In the genomic region with DNA sequence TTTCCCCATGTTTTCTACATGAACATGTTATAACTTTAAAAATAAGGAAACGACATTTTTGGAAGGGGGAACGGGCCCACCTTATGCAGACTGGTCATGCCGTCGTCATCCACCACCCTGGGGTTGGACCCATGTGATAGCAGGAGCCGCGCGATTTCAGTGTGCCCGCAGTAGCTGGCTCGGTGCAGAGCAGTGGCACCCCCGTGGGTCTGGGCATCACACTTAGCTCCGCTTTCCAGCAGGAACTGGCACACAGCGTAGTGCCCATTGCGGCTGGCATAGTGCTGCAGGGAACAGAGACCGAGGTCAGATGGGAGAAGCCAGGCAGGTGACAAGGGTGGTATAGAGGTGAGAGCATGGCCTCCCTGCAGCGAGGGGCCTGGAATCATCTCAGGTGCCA, we compare ENCODE assay signal across 26 cellular contexts. TPM values are rescaled to one million over a fixed set of nuclear protein-coding genes. Genes with fewer than 3 reads are reported as not detected.
DNase-seq lines count a peak whose midpoint lies in the region; ATAC-seq, FAIRE-seq and TF ChIP-seq lines count a peak whose summit lies in the region.
"Had no signal": no experiment of that assay in that cellular context is flagged by ENCODE, and none has a peak within 500 bp of the region (broad histone marks: within the 10 kb centered on the region; RNA-seq: fewer than 3 reads in every experiment).

No MANE protein-coding gene starts in this region.

- H2BK12ac ChIP-seq in mesenchymal stem cell (ENCODE audit: low read length in 2 of 2) = no peak overlapping the region

- TF ChIP-seq RAD21 in HepG2 (CRISPR knock-in tag; IDR thresholded peaks at IDR 0.05) = no peak

- H3K4me1 ChIP-seq in HepG2 (ENCODE audit: insufficient read depth, low read length) (peaks cover 38% of the 10 kb centered on the region), right lobe of liver (peaks cover 0 to 32% (median 11%) of the 10 kb centered on the region in 4 donors), mesenchymal stem cell (ENCODE audit: control insufficient read depth, insufficient read depth, low read depth, low read length) (peaks cover 6% of the 10 kb centered on the region), lower lobe of right lung (peaks cover 13% of the 10 kb centered on the region)
- H3K4me1 ChIP-seq: BE2C had no signal

- no peak overlapping the region for H2AFZ ChIP-seq in HepG2 (ENCODE audit: low read length)
- no peak overlapping the region for H2AFZ ChIP-seq in mesenchymal stem cell (ENCODE audit: low read depth, low read length)

- H3K14ac ChIP-seq in mesenchymal stem cell (ENCODE audit: low read length in 2 of 2) = no peak overlapping the region

- no peak overlapping the region for H3K27ac ChIP-seq in HepG2 (ENCODE audit: extremely low read length, insufficient read depth, low read length)
- no peak overlapping the region for H3K27ac ChIP-seq in right lobe of liver
- H3K27ac ChIP-seq in mesenchymal stem cell (ENCODE audit: low read length, poor library complexity, severe bottlenecking) = no peak overlapping the region
- H3K27ac ChIP-seq in lower lobe of right lung = no peak overlapping the region
- H3K27ac ChIP-seq: A549; BLaER1 treated with 17β-estradiol and CSF1 and Interleukin-3, amounts not matched to agents 10 nM and 100 nM had no signal

- POLR2A ChIA-PET in HepG2 (lab: Yijun Ruan, JAX) = no interaction called here

- peaks cover 10 to 40% of the 10 kb centered on the region in 2 experiments for H3K36me3 ChIP-seq in HepG2 (replicated peaks in 1 of 2; ENCODE audit: control insufficient read depth in 1 of 2, insufficient read depth in 2 of 2, low read length in 2 of 2)
- H3K36me3 ChIP-seq in right lobe of liver = peaks cover 0 to 44% (median 9%) of the 10 kb centered on the region in 4 donors
- H3K36me3 ChIP-seq in mesenchymal stem cell (ENCODE audit: control insufficient read depth in 1 of 2, insufficient read depth in 2 of 2, low read depth in 1 of 2, low read length in 2 of 2) = peaks cover 23 to 42% of the 10 kb centered on the region in 2 experiments
- H3K36me3 ChIP-seq in lower lobe of right lung = peaks cover 58% of the 10 kb centered on the region
- H3K36me3 ChIP-seq: BE2C had no signal

- no peak for ATAC-seq in HepG2
- ATAC-seq in right lobe of liver = no peak
- no peak for ATAC-seq in lower lobe of right lung
- ATAC-seq in HG02973 (IDR thresholded peaks at IDR 0.05; ENCODE audit: unreplicated experiment) = no peak
- ATAC-seq: A549 had no signal

- WGBS in HepG2 (ENCODE audit: low lambda C conversion rate) = 98% methylated on average over 15 of the region's 15 CpGs
- 97% methylated on average over 8 of the region's 15 CpGs for WGBS in right lobe of liver (ENCODE audit: insufficient coverage, low coverage, low lambda C conversion rate, missing lambda C conversion rate)
- 98% methylated on average over 15 of the region's 15 CpGs for whole genome bisulfite sequencing in mesenchymal stem cell

- no peak overlapping the region for H3K4ac ChIP-seq in mesenchymal stem cell (ENCODE audit: low read depth in 1 of 2, low read length in 2 of 2)

- no peaks in the 10 kb centered on the region for H4K20me1 ChIP-seq in HepG2 (ENCODE audit: insufficient read depth, low read length)

- H2BK5ac ChIP-seq in mesenchymal stem cell (ENCODE audit: low read depth, low read length, poor library complexity, severe bottlenecking) = no peak overlapping the region

- in situ Hi-C loops in HepG2 (cut with HindIII; ENCODE audit: extremely low pct_ligation_motif_present, low pct_unique_long_range_greater_than_20kb) = no loop called here

- H3K4me3 ChIP-seq in HepG2 (replicated peaks in 1 of 3; ENCODE audit: insufficient read depth in 1 of 3, low read depth in 2 of 3, low read length in 3 of 3) (no peak overlapping the region), right lobe of liver (no peak overlapping the region), mesenchymal stem cell (ENCODE audit: insufficient read depth in 1 of 2, low read depth in 1 of 2, low read length in 2 of 2) (no peak overlapping the region), lower lobe of right lung (no peak overlapping the region)
- H3K4me3 ChIP-seq: A549; BLaER1 treated with 17β-estradiol and CSF1 and Interleukin-3, amounts not matched to agents 10 nM and 100 nM; HAP-1 had no signal

- H3K9ac ChIP-seq in HepG2 (ENCODE audit: insufficient read depth, low read depth, low read length) = no peak overlapping the region
- H3K9ac ChIP-seq in mesenchymal stem cell (ENCODE audit: low read length) = no peak overlapping the region

- no peak overlapping the region for H4K91ac ChIP-seq in mesenchymal stem cell (ENCODE audit: low read length)

- no peak for FAIRE-seq in HepG2 (lab: Jason Lieb, UNC)
- peak; percentile 61 for FAIRE-seq in urothelium cell line (lab: Jason Lieb, UNC)
- FAIRE-seq: A549, D721Med, G401.6, GM12892, H54 had no signal

- H3K27me3 ChIP-seq in HepG2 (ENCODE audit: control insufficient read depth in 1 of 2, insufficient read depth in 2 of 2, low read length in 2 of 2) (no peaks in the 10 kb centered on the region; a peak in 1 of 5 replicates), right lobe of liver (no peaks in the 10 kb centered on the region), mesenchymal stem cell (ENCODE audit: control insufficient read depth in 1 of 2, insufficient read depth in 1 of 2, low read length in 2 of 2) (no peaks in the 10 kb centered on the region), lower lobe of right lung (ENCODE audit: low read depth) (no peaks in the 10 kb centered on the region)
- H3K27me3 ChIP-seq: BE2C; BLaER1 treated with 17β-estradiol and CSF1 and Interleukin-3, amounts not matched to agents 10 nM and 100 nM had no signal

- intact Hi-C loops in HepG2 (cut with micrococcal nuclease; ENCODE audit: unreplicated experiment) (no loop called here), right lobe of liver (cut with DNase I) (no loop called here), lower lobe of right lung (cut with DNase I) (loop anchor here (10.0 kb wide), 1 partner anchor 121 kb away; no protein-coding TSS in a partner anchor)

- H3K4me2 ChIP-seq in HepG2 (ENCODE audit: low read depth, low read length) = no peak overlapping the region
- H3K4me2 ChIP-seq in mesenchymal stem cell (ENCODE audit: low read length, poor library complexity, severe bottlenecking) = no peak overlapping the region
- H3K4me2 ChIP-seq: A549; BLaER1 treated with 17β-estradiol and CSF1 and Interleukin-3, amounts not matched to agents 10 nM and 100 nM had no signal

- H2BK15ac ChIP-seq in mesenchymal stem cell (ENCODE audit: low read depth, poor library complexity, severe bottlenecking) = no peak overlapping the region

- H4K8ac ChIP-seq in mesenchymal stem cell (ENCODE audit: low read length) = peak overlapping the region; percentile 3

- H3K79me1 ChIP-seq in mesenchymal stem cell (replicated peaks; ENCODE audit: low read length, poor library complexity, severe bottlenecking) = peaks cover 30% of the 10 kb centered on the region

- no TSS peak for BruUV-seq in HepG2 (replicated peaks; lab: Mats Ljungman, UMichigan)

- no peak for TF ChIP-seq EP300 in HepG2 (IDR thresholded peaks at IDR 0.05; ENCODE audit: low read depth in 2 of 2, low read length in 2 of 2)
- no peak for TF ChIP-seq EP300 in HepG2 (CRISPR knock-in tag; IDR thresholded peaks at IDR 0.05; ENCODE audit: borderline replicate concordance)

- no peak overlapping the region for H3K18ac ChIP-seq in mesenchymal stem cell (ENCODE audit: low read depth in 1 of 2, low read length in 2 of 2)

- no peak overlapping the region for H2BK120ac ChIP-seq in mesenchymal stem cell (ENCODE audit: low read depth, low read length)

- TF ChIP-seq CTCF in HepG2 (CRISPR knock-in tag; IDR thresholded peaks at IDR 0.05) (no peak), right lobe of liver (IDR thresholded peaks at IDR 0.05) (no peak), lower lobe of right lung (IDR thresholded peaks at IDR 0.05) (no peak)

- no peak for DNase-seq in HepG2 (ENCODE audit: low spot score)
- no peak for DNase-seq in right lobe of liver
- peak; percentile 79 for DNase-seq in cerebellum (ENCODE audit: low spot score)
- no peak for DNase-seq in mesenchymal stem cell
- DNase-seq in urothelium cell line (ENCODE audit: low spot score) = no peak
- DNase-seq in lower lobe of right lung = no peak
- no peak for DNase-seq in NCI-H2196 (lab: John Stamatoyannopoulos, UW; ENCODE audit: unreplicated experiment)
- DNase-seq: 8988T; ACHN; AML-193; BE2C; CD4-positive, alpha-beta T cell; CD8-positive, alpha-beta memory T cell; DMS 273 treated with DMSO at 0.1 percent for 48 hours; DMS79 treated with DMSO at 0.1 percent for 48 hours; GOT3; HFFc6 had no signal

- peaks cover 19% of the 10 kb centered on the region for H3K79me2 ChIP-seq in HepG2 (ENCODE audit: insufficient read depth, low read length)

- TF ChIP-seq POLR2A in HepG2 (IDR thresholded peaks at IDR 0.05; ENCODE audit: insufficient read depth in 1 of 2, low read depth in 2 of 2, low read length in 2 of 2) = no peak
- TF ChIP-seq POLR2A in right lobe of liver (IDR thresholded peaks at IDR 0.05) = no peak

- H3K9me3 ChIP-seq in HepG2 (ENCODE audit: low read length) = no peaks in the 10 kb centered on the region
- H3K9me3 ChIP-seq in right lobe of liver = no peaks in the 10 kb centered on the region
- no peaks in the 10 kb centered on the region for H3K9me3 ChIP-seq in mesenchymal stem cell (ENCODE audit: control insufficient read depth, low read length)
- no peaks in the 10 kb centered on the region for H3K9me3 ChIP-seq in lower lobe of right lung
- H3K9me3 ChIP-seq: A549; BE2C; BLaER1 treated with 17β-estradiol and CSF1 and Interleukin-3, amounts not matched to agents 10 nM and 100 nM; HAP-1 had no signal

- no peak overlapping the region for H3K23ac ChIP-seq in mesenchymal stem cell (ENCODE audit: low read length in 2 of 2)

- CTCF ChIA-PET in HepG2 (lab: Yijun Ruan, JAX; ENCODE audit: low intra/inter-chr PET ratio, low total read pairs) = no interaction called here

- no peak overlapping the region for H2AK5ac ChIP-seq in mesenchymal stem cell (ENCODE audit: low read length, severe bottlenecking)

RNA-seq across cellular contexts. Expression of a gene that starts 4.5 kb away (rescaled TPM):
- total RNA-seq in HepG2 (2016; rRNA removed; fragmentation: Illumina TruSeq; extraction: Trizol) (23.2 and 26.7 TPM in 2 replicates), right lobe of liver (10 to 100 TPM in 3 of 6 experiments, 1 to 10 TPM in 3; 6.0 to 16.3 (median 9.7) TPM), cerebellum (13.2 TPM), lower lobe of right lung (9.4 TPM)
- 40.7 and 45.8 TPM in 2 replicates for total RNA-seq in HepG2 (2016; cell fraction: cytosol; rRNA removed; fragmentation: Illumina TruSeq; extraction: Trizol; ENCODE audit: low read depth)
- 26.3 and 27.1 TPM in 2 replicates for total RNA-seq in HepG2 (2016; cell fraction: insoluble cytoplasmic fraction; rRNA removed; fragmentation: Illumina TruSeq; extraction: Trizol)
- 37.4 and 41.3 TPM in 2 replicates for total RNA-seq in HepG2 (2016; cell fraction: membrane; rRNA removed; fragmentation: Illumina TruSeq; extraction: Trizol)
- total RNA-seq in HepG2 (2016; cell fraction: nucleus; rRNA removed; fragmentation: Illumina TruSeq; extraction: Trizol) = 10.3 and 11.7 TPM in 2 replicates
- polyA plus RNA-seq in HepG2 (2011; rRNA removed) = 24.8 and 27.8 TPM in 2 replicates
- polyA plus RNA-seq in HepG2 (2011; cell fraction: cytosol; rRNA removed) = 18.3 and 31.5 TPM in 2 replicates
- 24.2 and 29.2 TPM in 2 replicates for polyA plus RNA-seq in HepG2 (2011; cell fraction: nucleus; rRNA removed)
- polyA plus RNA-seq in HepG2 (2012) = 14.6 and 20.3 TPM in 2 replicates
- polyA plus RNA-seq in HepG2 (2016; cell fraction: cytosol; fragmentation: Illumina TruSeq; extraction: Trizol; ENCODE audit: low read depth) = 55.3 and 63.9 TPM in 2 replicates
- 33.9 and 35.0 TPM in 2 replicates for polyA plus RNA-seq in HepG2 (2016; cell fraction: insoluble cytoplasmic fraction; fragmentation: Illumina TruSeq; extraction: Trizol; ENCODE audit: low read depth)
- polyA plus RNA-seq in HepG2 (2016; cell fraction: membrane; fragmentation: Illumina TruSeq; extraction: Trizol; ENCODE audit: low read depth) = 40.8 and 47.0 TPM in 2 replicates
- polyA plus RNA-seq in HepG2 (2016; cell fraction: nucleus; fragmentation: Illumina TruSeq; extraction: Trizol; ENCODE audit: insufficient read depth, low read depth) = 23.0 and 24.9 TPM in 2 replicates
- 10.9 and 17.9 TPM in 2 replicates for polyA minus RNA-seq in HepG2 (2011; rRNA and poly(A)+ RNA removed; ENCODE audit: low replicate concordance)
- polyA minus RNA-seq in HepG2 (2011; cell fraction: cytosol; rRNA and poly(A)+ RNA removed) = 4.6 and 5.6 TPM in 2 replicates
- 8.2 and 14.2 TPM in 2 replicates for polyA minus RNA-seq in HepG2 (2011; cell fraction: nucleus; rRNA and poly(A)+ RNA removed)
- 11.8 TPM for polyA plus RNA-seq in mesenchymal stem cell (2013, experiment 1 of 2)
- 10.8 TPM for polyA plus RNA-seq in mesenchymal stem cell (2013, experiment 2 of 2)

RNA-seq across cellular contexts. Expression of a gene that starts 9.5 kb away (rescaled TPM):
- total RNA-seq in HepG2 (2016; rRNA removed; fragmentation: Illumina TruSeq; extraction: Trizol) (0.35 and 1.5 TPM in 2 replicates), right lobe of liver (1 to 10 TPM in 5 of 6 experiments, under 1 TPM in 1; 0.98 to 4.0 (median 2.7) TPM), cerebellum (8.0 TPM), lower lobe of right lung (3.5 TPM)
- total RNA-seq in HepG2 (2016; cell fraction: cytosol; rRNA removed; fragmentation: Illumina TruSeq; extraction: Trizol; ENCODE audit: low read depth) = 0.35 and 0.51 TPM in 2 replicates
- total RNA-seq in HepG2 (2016; cell fraction: insoluble cytoplasmic fraction; rRNA removed; fragmentation: Illumina TruSeq; extraction: Trizol) = 0.61 and 2.2 TPM in 2 replicates
- total RNA-seq in HepG2 (2016; cell fraction: membrane; rRNA removed; fragmentation: Illumina TruSeq; extraction: Trizol) = 0.77 and 0.90 TPM in 2 replicates
- total RNA-seq in HepG2 (2016; cell fraction: nucleus; rRNA removed; fragmentation: Illumina TruSeq; extraction: Trizol) = 2.3 and 2.8 TPM in 2 replicates
- 1.6 and 2.7 TPM in 2 replicates for polyA plus RNA-seq in HepG2 (2011; rRNA removed)
- polyA plus RNA-seq in HepG2 (2011; cell fraction: cytosol; rRNA removed) = 0.71 and 0.90 TPM in 2 replicates
- 17.9 and 22.1 TPM in 2 replicates for polyA plus RNA-seq in HepG2 (2011; cell fraction: nucleus; rRNA removed)
- polyA plus RNA-seq in HepG2 (2012) = 0.72 and 2.1 TPM in 2 replicates
- 0.47 and 0.50 TPM in 2 replicates for polyA plus RNA-seq in HepG2 (2016; cell fraction: cytosol; fragmentation: Illumina TruSeq; extraction: Trizol; ENCODE audit: low read depth)
- polyA plus RNA-seq in HepG2 (2016; cell fraction: insoluble cytoplasmic fraction; fragmentation: Illumina TruSeq; extraction: Trizol; ENCODE audit: low read depth) = 0.32 and 0.50 TPM in 2 replicates
- polyA plus RNA-seq in HepG2 (2016; cell fraction: membrane; fragmentation: Illumina TruSeq; extraction: Trizol; ENCODE audit: low read depth) = 0.47 and 0.74 TPM in 2 replicates
- 9.2 and 10.4 TPM in 2 replicates for polyA plus RNA-seq in HepG2 (2016; cell fraction: nucleus; fragmentation: Illumina TruSeq; extraction: Trizol; ENCODE audit: insufficient read depth, low read depth)
- 1.6 and 5.1 TPM in 2 replicates for polyA minus RNA-seq in HepG2 (2011; rRNA and poly(A)+ RNA removed; ENCODE audit: low replicate concordance)
- polyA minus RNA-seq in HepG2 (2011; cell fraction: cytosol; rRNA and poly(A)+ RNA removed) = not detected in 2 replicates
- polyA minus RNA-seq in HepG2 (2011; cell fraction: nucleus; rRNA and poly(A)+ RNA removed) = 3.9 and 4.1 TPM in 2 replicates
- polyA plus RNA-seq in mesenchymal stem cell (2013, experiment 1 of 2) = 0.81 TPM
- polyA plus RNA-seq in mesenchymal stem cell (2013, experiment 2 of 2) = 0.89 TPM
- polyA plus RNA-seq: CD14-positive monocyte had no signal

RNA-seq across cellular contexts. Expression of a gene that starts 16.6 kb away (rescaled TPM):
- total RNA-seq in HepG2 (2016; rRNA removed; fragmentation: Illumina TruSeq; extraction: Trizol) (11.3 and 25.9 TPM in 2 replicates), right lobe of liver (10 to 100 TPM; 11.9 to 18.9 (median 12.6) TPM), cerebellum (51.0 TPM), lower lobe of right lung (24.3 TPM)
- total RNA-seq in HepG2 (2016; cell fraction: cytosol; rRNA removed; fragmentation: Illumina TruSeq; extraction: Trizol; ENCODE audit: low read depth) = 3.5 and 4.2 TPM in 2 replicates
- total RNA-seq in HepG2 (2016; cell fraction: insoluble cytoplasmic fraction; rRNA removed; fragmentation: Illumina TruSeq; extraction: Trizol) = 8.4 and 25.7 TPM in 2 replicates
- total RNA-seq in HepG2 (2016; cell fraction: membrane; rRNA removed; fragmentation: Illumina TruSeq; extraction: Trizol) = 10.9 and 11.4 TPM in 2 replicates
- 22.1 and 28.3 TPM in 2 replicates for total RNA-seq in HepG2 (2016; cell fraction: nucleus; rRNA removed; fragmentation: Illumina TruSeq; extraction: Trizol)
- polyA plus RNA-seq in HepG2 (2011; rRNA removed) = 46.6 and 69.2 TPM in 2 replicates
- polyA plus RNA-seq in HepG2 (2011; cell fraction: cytosol; rRNA removed) = 33.4 and 47.8 TPM in 2 replicates
- 135 and 157 TPM in 2 replicates for polyA plus RNA-seq in HepG2 (2011; cell fraction: nucleus; rRNA removed)
- 27.3 and 39.4 TPM in 2 replicates for polyA plus RNA-seq in HepG2 (2012)
- polyA plus RNA-seq in HepG2 (2016; cell fraction: cytosol; fragmentation: Illumina TruSeq; extraction: Trizol; ENCODE audit: low read depth) = 1.0 and 1.2 TPM in 2 replicates
- 6.0 and 8.4 TPM in 2 replicates for polyA plus RNA-seq in HepG2 (2016; cell fraction: insoluble cytoplasmic fraction; fragmentation: Illumina TruSeq; extraction: Trizol; ENCODE audit: low read depth)
- polyA plus RNA-seq in HepG2 (2016; cell fraction: membrane; fragmentation: Illumina TruSeq; extraction: Trizol; ENCODE audit: low read depth) = 3.1 and 3.2 TPM in 2 replicates
- 51.6 and 60.2 TPM in 2 replicates for polyA plus RNA-seq in HepG2 (2016; cell fraction: nucleus; fragmentation: Illumina TruSeq; extraction: Trizol; ENCODE audit: insufficient read depth, low read depth)
- 29.1 and 175 TPM in 2 replicates for polyA minus RNA-seq in HepG2 (2011; rRNA and poly(A)+ RNA removed; ENCODE audit: low replicate concordance)
- polyA minus RNA-seq in HepG2 (2011; cell fraction: cytosol; rRNA and poly(A)+ RNA removed) = 41.8 and 45.0 TPM in 2 replicates
- polyA minus RNA-seq in HepG2 (2011; cell fraction: nucleus; rRNA and poly(A)+ RNA removed) = 25.8 and 31.7 TPM in 2 replicates
- 20.2 TPM for polyA plus RNA-seq in mesenchymal stem cell (2013, experiment 1 of 2)
- 20.7 TPM for polyA plus RNA-seq in mesenchymal stem cell (2013, experiment 2 of 2)

RNA-seq across cellular contexts. Expression of a gene that starts 37.3 kb away (rescaled TPM):
- 8.4 and 21.2 TPM in 2 replicates for total RNA-seq in HepG2 (2016; rRNA removed; fragmentation: Illumina TruSeq; extraction: Trizol)
- total RNA-seq in HepG2 (2016; cell fraction: cytosol; rRNA removed; fragmentation: Illumina TruSeq; extraction: Trizol; ENCODE audit: low read depth) = 5.5 and 5.9 TPM in 2 replicates
- 6.5 and 21.5 TPM in 2 replicates for total RNA-seq in HepG2 (2016; cell fraction: insoluble cytoplasmic fraction; rRNA removed; fragmentation: Illumina TruSeq; extraction: Trizol)
- 8.5 and 9.2 TPM in 2 replicates for total RNA-seq in HepG2 (2016; cell fraction: membrane; rRNA removed; fragmentation: Illumina TruSeq; extraction: Trizol)
- total RNA-seq in HepG2 (2016; cell fraction: nucleus; rRNA removed; fragmentation: Illumina TruSeq; extraction: Trizol) = 22.7 and 27.7 TPM in 2 replicates
- 27.9 and 43.4 TPM in 2 replicates for polyA plus RNA-seq in HepG2 (2011; rRNA removed)
- polyA plus RNA-seq in HepG2 (2011; cell fraction: cytosol; rRNA removed) = 24.2 and 26.5 TPM in 2 replicates
- 68.4 and 71.2 TPM in 2 replicates for polyA plus RNA-seq in HepG2 (2011; cell fraction: nucleus; rRNA removed)
- 35.8 and 38.5 TPM in 2 replicates for polyA plus RNA-seq in HepG2 (2012)
- 4.3 and 4.5 TPM in 2 replicates for polyA plus RNA-seq in HepG2 (2016; cell fraction: cytosol; fragmentation: Illumina TruSeq; extraction: Trizol; ENCODE audit: low read depth)
- 11.7 and 14.4 TPM in 2 replicates for polyA plus RNA-seq in HepG2 (2016; cell fraction: insoluble cytoplasmic fraction; fragmentation: Illumina TruSeq; extraction: Trizol; ENCODE audit: low read depth)
- 10.0 and 11.0 TPM in 2 replicates for polyA plus RNA-seq in HepG2 (2016; cell fraction: membrane; fragmentation: Illumina TruSeq; extraction: Trizol; ENCODE audit: low read depth)
- 48.6 and 52.0 TPM in 2 replicates for polyA plus RNA-seq in HepG2 (2016; cell fraction: nucleus; fragmentation: Illumina TruSeq; extraction: Trizol; ENCODE audit: insufficient read depth, low read depth)
- polyA minus RNA-seq in HepG2 (2011; rRNA and poly(A)+ RNA removed; ENCODE audit: low replicate concordance) = 49.9 and 152 TPM in 2 replicates
- polyA minus RNA-seq in HepG2 (2011; cell fraction: cytosol; rRNA and poly(A)+ RNA removed) = 50.4 and 69.9 TPM in 2 replicates
- polyA minus RNA-seq in HepG2 (2011; cell fraction: nucleus; rRNA and poly(A)+ RNA removed) = 56.1 and 70.2 TPM in 2 replicates
- 10 to 100 TPM; 11.5 to 37.6 (median 21.6) TPM for total RNA-seq in right lobe of liver
- 16.1 TPM for total RNA-seq in cerebellum
- 3.8 TPM for polyA plus RNA-seq in mesenchymal stem cell (2013, experiment 1 of 2)
- polyA plus RNA-seq in mesenchymal stem cell (2013, experiment 2 of 2) = 3.8 TPM
- 29.0 TPM for total RNA-seq in lower lobe of right lung
